8 cellular contexts compared by ENCODE assay signal in the genomic region with DNA sequence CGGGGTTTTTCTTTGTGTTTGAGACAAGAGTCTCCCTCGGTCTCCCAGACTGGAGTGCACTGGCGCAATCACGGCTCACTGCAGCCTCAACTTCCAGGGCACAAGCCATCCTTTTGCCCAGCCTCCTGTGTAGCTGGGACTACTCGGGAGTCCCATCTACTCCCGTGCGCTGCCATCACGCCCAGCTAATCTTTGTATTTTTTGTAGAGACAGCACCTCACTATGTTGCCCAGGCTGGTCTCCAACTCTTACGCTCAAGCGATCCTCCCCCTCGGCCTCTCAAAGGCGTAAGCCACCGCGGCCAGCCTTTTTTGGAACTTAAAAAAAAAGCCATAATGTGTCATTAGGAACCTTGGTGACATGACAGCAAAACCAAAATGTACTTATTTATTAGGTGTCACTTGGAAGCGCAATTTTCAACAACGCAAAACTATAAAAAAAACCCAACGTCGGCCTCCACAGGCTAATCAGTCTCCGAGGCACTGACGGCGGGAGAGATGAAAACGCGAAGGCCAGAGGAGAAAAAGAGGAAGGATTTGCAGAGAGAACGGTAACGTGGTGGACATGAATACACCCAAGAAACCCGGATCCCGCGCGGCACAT. TPM values are rescaled to one million over a fixed set of nuclear protein-coding genes. Genes with fewer than 3 reads are reported as not detected.
DNase-seq lines count a peak whose midpoint lies in the region; ATAC-seq and TF ChIP-seq lines count a peak whose summit lies in the region.

No MANE protein-coding gene starts in this region.

- H3K4me3 Mint-ChIP-seq in T-cell (peak overlapping the region; percentile 98 to 100 (median 100)), chondrocyte (ENCODE audit: unreplicated experiment) (peak overlapping the region; percentile 94)
- peak overlapping the region; percentile 98 for H3K4me3 Mint-ChIP-seq in stimulated activated naive CD8-positive, alpha-beta T cell treated with anti-CD3 and anti-CD28 coated beads, Interleukin-15, Interleukin-2, amounts not matched to agents 100 ng/mL and 50 ng/mL, for 24 hours

- ATAC-seq in T-cell (replicated peaks in 1 of 4) (no peak), HG03095 (IDR thresholded peaks at IDR 0.05; ENCODE audit: unreplicated experiment) (no peak)

- H3K9me3 Mint-ChIP-seq in T-cell (no peaks in the 10 kb centered on the region), chondrocyte (ENCODE audit: low read depth) (no peaks in the 10 kb centered on the region)
- no peaks in the 10 kb centered on the region for H3K9me3 Mint-ChIP-seq in stimulated activated naive CD8-positive, alpha-beta T cell treated with anti-CD3 and anti-CD28 coated beads, Interleukin-15, Interleukin-2, amounts not matched to agents 100 ng/mL and 50 ng/mL, for 24 hours

- H3K36me3 Mint-ChIP-seq in T-cell (peaks cover 5% of the 10 kb centered on the region), chondrocyte (ENCODE audit: low read depth) (no peaks in the 10 kb centered on the region)
- peaks cover 34% of the 10 kb centered on the region for H3K36me3 Mint-ChIP-seq in stimulated activated naive CD8-positive, alpha-beta T cell treated with anti-CD3 and anti-CD28 coated beads, Interleukin-15, Interleukin-2, amounts not matched to agents 100 ng/mL and 50 ng/mL, for 24 hours (ENCODE audit: low read depth)

- DNase-seq in DMS79 treated with DMSO at 0.1 percent for 48 hours (lab: John Stamatoyannopoulos, UW) (peak; percentile 50), DMS79 (lab: John Stamatoyannopoulos, UW) (no peak), T-cell (peak in 7 of 34 experiments; percentile 1 to 20 (median 14)), chondrocyte (ENCODE audit: low spot score) (no peak), medulla oblongata (ENCODE audit: extremely low spot score) (peak; percentile 65), A172 (ENCODE audit: low spot score) (no peak)

- H3K4me1 Mint-ChIP-seq in T-cell (peaks cover 37 to 54% (median 39%) of the 10 kb centered on the region in 3 donors), chondrocyte (ENCODE audit: low read depth) (peaks cover 53% of the 10 kb centered on the region)
- peaks cover 43% of the 10 kb centered on the region for H3K4me1 Mint-ChIP-seq in stimulated activated naive CD8-positive, alpha-beta T cell treated with anti-CD3 and anti-CD28 coated beads, Interleukin-15, Interleukin-2, amounts not matched to agents 100 ng/mL and 50 ng/mL, for 24 hours (ENCODE audit: low read depth)

- H3K27me3 Mint-ChIP-seq in T-cell (no peaks in the 10 kb centered on the region), chondrocyte (ENCODE audit: low read depth) (no peaks in the 10 kb centered on the region)
- no peaks in the 10 kb centered on the region for H3K27me3 Mint-ChIP-seq in stimulated activated naive CD8-positive, alpha-beta T cell treated with anti-CD3 and anti-CD28 coated beads, Interleukin-15, Interleukin-2, amounts not matched to agents 100 ng/mL and 50 ng/mL, for 24 hours

- no peak for TF ChIP-seq CTCF in chondrocyte (IDR thresholded peaks at IDR 0.05)

- CTCF ChIA-PET in T-cell (lab: Charles Lee) = interaction anchor here in 1 of 2 donors (0.6 kb wide), 1 partner anchor 578 kb away, joined by 4 read pairs; no protein-coding TSS in a partner anchor

- POLR2A ChIA-PET in T-cell (lab: Charles Lee) = interaction anchor here (0.5 to 0.8 kb wide), 2 partner anchors 17 to 481 kb away, joined by 3 to 4 read pairs; no protein-coding TSS in a partner anchor

- H3K27ac Mint-ChIP-seq in T-cell (peak overlapping the region; percentile 100), chondrocyte (ENCODE audit: unreplicated experiment) (peak overlapping the region; percentile 99)
- peak overlapping the region; percentile 100 for H3K27ac Mint-ChIP-seq in stimulated activated naive CD8-positive, alpha-beta T cell treated with anti-CD3 and anti-CD28 coated beads, Interleukin-15, Interleukin-2, amounts not matched to agents 100 ng/mL and 50 ng/mL, for 24 hours

RNA-seq across cellular contexts. Expression of a gene that starts 0.9 kb away (rescaled TPM):
- total RNA-seq in T-cell (100 to 1,000 TPM; 128 to 186 (median 137) TPM), chondrocyte (66.5 to 100 TPM (median 73.1 TPM) in 3 replicates)
- total RNA-seq in A172 (2014; rRNA removed; shearing (Covaris generic)) = 30.4 and 31.8 TPM in 2 replicates

RNA-seq across cellular contexts. Expression of a gene that starts 1.8 kb away (rescaled TPM):
- total RNA-seq in T-cell (1 to 10 TPM; 1.3 to 3.4 (median 1.9) TPM), chondrocyte (6.7 to 8.8 TPM (median 8.5 TPM) in 3 replicates)
- total RNA-seq in A172 (2014; rRNA removed; shearing (Covaris generic)) = 9.2 and 9.6 TPM in 2 replicates

Comparison
In these comparisons a context has a peak if more than half of its experiments do, and no peak if none do; other contexts are left out.
1. DNase-seq: peak in DMS79 treated with DMSO at 0.1 percent for 48 hours (single experiment) and medulla oblongata (single experiment); none in DMS79 (single experiment), chondrocyte (single experiment) and A172 (single experiment).
2. Peak in every context shown above with its lines, with median percentiles within 50 percentile points of each other: H3K27ac Mint-ChIP-seq and H3K4me3 Mint-ChIP-seq.